Comparison of ENCODE assay signal across 2 cellular contexts in the genomic region with DNA sequence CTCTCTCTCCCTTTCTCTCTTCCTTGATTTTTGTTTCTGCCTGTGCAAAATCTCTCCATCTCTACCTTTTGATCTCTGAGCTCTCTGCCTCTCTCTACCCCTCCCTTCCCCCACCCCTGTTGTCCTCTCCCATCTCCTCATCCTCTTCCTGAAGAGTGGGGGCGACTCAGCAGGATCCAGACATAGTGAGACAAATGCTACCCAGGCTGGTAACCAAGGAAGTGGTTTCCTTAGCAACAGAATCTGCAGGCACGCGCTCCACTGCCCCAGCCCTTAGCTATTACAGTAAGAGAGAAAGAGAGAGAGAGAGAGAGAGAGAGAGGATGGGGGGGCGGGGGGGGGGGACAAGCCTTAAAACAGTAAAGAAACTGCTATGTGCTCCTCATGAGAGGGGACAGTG.
TF ChIP-seq lines count a peak whose summit lies in the region.

No MANE protein-coding gene starts in this region.

TF ChIP-seq in SK-N-SH, 30 proteins besides CTCF, POLR2A, EP300 and RAD21 (continued from another document):
- no peak for TF ChIP-seq TEAD4 (IDR thresholded peaks at IDR 0.05; ENCODE audit: borderline replicate concordance, insufficient read depth)
- TF ChIP-seq, protein P1, sequence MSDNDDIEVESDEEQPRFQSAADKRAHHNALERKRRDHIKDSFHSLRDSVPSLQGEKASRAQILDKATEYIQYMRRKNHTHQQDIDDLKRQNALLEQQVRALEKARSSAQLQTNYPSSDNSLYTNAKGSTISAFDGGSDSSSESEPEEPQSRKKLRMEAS (IDR thresholded peaks at IDR 0.05; ENCODE audit: low read depth): no peak
- TF ChIP-seq FOXM1 (IDR thresholded peaks at IDR 0.05; ENCODE audit: low read depth): no peak
- TF ChIP-seq RFX5 (IDR thresholded peaks at IDR 0.05; ENCODE audit: low read length): no peak
- no peak for TF ChIP-seq ELF1 (IDR thresholded peaks at IDR 0.05)
- TF ChIP-seq RCOR1 (IDR thresholded peaks at IDR 0.05; ENCODE audit: low read length): no peak
- no peak for TF ChIP-seq NFIC (IDR thresholded peaks at IDR 0.05; ENCODE audit: borderline replicate concordance)
- no peak for TF ChIP-seq USF2 (IDR thresholded peaks at IDR 0.05; ENCODE audit: borderline replicate concordance, low read depth, low read length)
- TF ChIP-seq RXRA (IDR thresholded peaks at IDR 0.05; ENCODE audit: borderline replicate concordance, low read depth): no peak
- no peak for TF ChIP-seq USF1 (IDR thresholded peaks at IDR 0.05; ENCODE audit: borderline replicate concordance, low read depth)
- TF ChIP-seq, protein P2, sequence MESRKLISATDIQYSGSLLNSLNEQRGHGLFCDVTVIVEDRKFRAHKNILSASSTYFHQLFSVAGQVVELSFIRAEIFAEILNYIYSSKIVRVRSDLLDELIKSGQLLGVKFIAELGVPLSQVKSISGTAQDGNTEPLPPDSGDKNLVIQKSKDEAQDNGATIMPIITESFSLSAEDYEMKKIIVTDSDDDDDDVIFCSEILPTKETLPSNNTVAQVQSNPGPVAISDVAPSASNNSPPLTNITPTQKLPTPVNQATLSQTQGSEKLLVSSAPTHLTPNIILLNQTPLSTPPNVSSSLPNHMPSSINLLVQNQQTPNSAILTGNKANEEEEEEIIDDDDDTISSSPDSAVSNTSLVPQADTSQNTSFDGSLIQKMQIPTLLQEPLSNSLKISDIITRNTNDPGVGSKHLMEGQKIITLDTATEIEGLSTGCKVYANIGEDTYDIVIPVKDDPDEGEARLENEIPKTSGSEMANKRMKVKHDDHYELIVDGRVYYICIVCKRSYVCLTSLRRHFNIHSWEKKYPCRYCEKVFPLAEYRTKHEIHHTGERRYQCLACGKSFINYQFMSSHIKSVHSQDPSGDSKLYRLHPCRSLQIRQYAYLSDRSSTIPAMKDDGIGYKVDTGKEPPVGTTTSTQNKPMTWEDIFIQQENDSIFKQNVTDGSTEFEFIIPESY (IDR thresholded peaks at IDR 0.05; ENCODE audit: borderline replicate concordance, low read depth): no peak
TF ChIP-seq in SK-N-SH: peak in this region for 0.

TF ChIP-seq in SK-N-SH treated with all-trans-retinoic acid at 6 μM for 48 hours, 23 proteins besides CTCF, POLR2A, EP300 and RAD21 (continued from another document):
- TF ChIP-seq, protein P3, sequence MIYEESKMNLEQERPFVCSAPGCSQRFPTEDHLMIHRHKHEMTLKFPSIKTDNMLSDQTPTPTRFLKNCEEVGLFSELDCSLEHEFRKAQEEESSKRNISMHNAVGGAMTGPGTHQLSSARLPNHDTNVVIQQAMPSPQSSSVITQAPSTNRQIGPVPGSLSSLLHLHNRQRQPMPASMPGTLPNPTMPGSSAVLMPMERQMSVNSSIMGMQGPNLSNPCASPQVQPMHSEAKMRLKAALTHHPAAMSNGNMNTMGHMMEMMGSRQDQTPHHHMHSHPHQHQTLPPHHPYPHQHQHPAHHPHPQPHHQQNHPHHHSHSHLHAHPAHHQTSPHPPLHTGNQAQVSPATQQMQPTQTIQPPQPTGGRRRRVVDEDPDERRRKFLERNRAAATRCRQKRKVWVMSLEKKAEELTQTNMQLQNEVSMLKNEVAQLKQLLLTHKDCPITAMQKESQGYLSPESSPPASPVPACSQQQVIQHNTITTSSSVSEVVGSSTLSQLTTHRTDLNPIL (CRISPR knock-in tag; IDR thresholded peaks at IDR 0.05; ENCODE audit: low read depth): no peak
- TF ChIP-seq GLIS3 (CRISPR knock-in tag; IDR thresholded peaks at IDR 0.05) (no peak), CSDC2 (CRISPR knock-in tag; IDR thresholded peaks at IDR 0.05) (no peak), TOX (CRISPR knock-in tag; IDR thresholded peaks at IDR 0.05; ENCODE audit: borderline replicate concordance) (no peak), ZC3H10 (CRISPR knock-in tag; IDR thresholded peaks at IDR 0.05) (no peak), TSHZ2 (CRISPR knock-in tag; IDR thresholded peaks at IDR 0.05) (no peak)
